ENCODE assay signal across 1 cellular context in genomic region chr2:62195421-62196277, GRCh38.
TF ChIP-seq lines count a peak whose summit lies in the region.

Gene B3GNT2 (plus strand): TSS chr2:62196115. CDS start chr2:62222221, 26,106 bp downstream.

TF ChIP-seq in HepG2, 621 proteins besides CTCF, POLR2A, EP300 and RAD21 (continued from another document):
- TF ChIP-seq HBP1 (CRISPR knock-in tag; IDR thresholded peaks at IDR 0.05; ENCODE audit: low read depth) (peak; percentile 77; the same call in 1 of the 2 replicates), NR2F6 (IDR thresholded peaks at IDR 0.05) (peak; percentile 84), NR2F6 (CRISPR knock-in tag; IDR thresholded peaks at IDR 0.05) (peak; percentile 75), HES4 (CRISPR knock-in tag; IDR thresholded peaks at IDR 0.05; ENCODE audit: borderline replicate concordance) (peak; percentile 91; the same call in 1 of the 2 replicates), ZMYM4 (CRISPR knock-in tag; IDR thresholded peaks at IDR 0.05) (peak; percentile 43; the same call in 1 of the 2 replicates), PTBP1 (IDR thresholded peaks at IDR 0.05; ENCODE audit: low read depth, low read length, poor library complexity, severe bottlenecking) (no peak), ZNF747 (CRISPR knock-in tag; IDR thresholded peaks at IDR 0.05; ENCODE audit: borderline replicate concordance) (peak; percentile 76; the same call in 1 of the 2 replicates), ZNF558 (CRISPR knock-in tag; IDR thresholded peaks at IDR 0.05; ENCODE audit: borderline replicate concordance) (no peak), ZNF33A (CRISPR knock-in tag; IDR thresholded peaks at IDR 0.05; ENCODE audit: borderline replicate concordance) (no peak), ZNF546 (CRISPR knock-in tag; conservative IDR thresholded peaks at IDR 0.05) (no peak), NFRKB (IDR thresholded peaks at IDR 0.05) (no peak), CHD2 (IDR thresholded peaks at IDR 0.05; ENCODE audit: low read depth, low read length) (no peak), ZNF292 (CRISPR knock-in tag; IDR thresholded peaks at IDR 0.05; ENCODE audit: borderline replicate concordance, low read depth) (0 out of 2 replicates have a peak, but pooled peaks have one; percentile 18), GZF1 (CRISPR knock-in tag; IDR thresholded peaks at IDR 0.05) (0 out of 2 replicates have a peak, but pooled peaks have one; percentile 6), KDM5B (CRISPR knock-in tag; IDR thresholded peaks at IDR 0.05; ENCODE audit: borderline replicate concordance) (no peak; the same call in 1 of the 2 replicates), KLF12 (CRISPR knock-in tag; IDR thresholded peaks at IDR 0.05; ENCODE audit: borderline replicate concordance) (no peak), NFIB (CRISPR knock-in tag; IDR thresholded peaks at IDR 0.05; ENCODE audit: borderline replicate concordance) (0 out of 2 replicates have a peak, but pooled peaks have one; percentile 17), ARID2 (CRISPR knock-in tag; IDR thresholded peaks at IDR 0.05; ENCODE audit: borderline replicate concordance) (no peak), SMAD9 (CRISPR knock-in tag; IDR thresholded peaks at IDR 0.05) (0 out of 2 replicates have a peak, but pooled peaks have one; percentile 67), GABPA (IDR thresholded peaks at IDR 0.05; ENCODE audit: low read depth, low read length) (peak; percentile 26; the same call in 1 of the 2 replicates), GABPA (CRISPR knock-in tag; IDR thresholded peaks at IDR 0.05; ENCODE audit: low read depth) (peak; percentile 69), GATAD1 (CRISPR knock-in tag; IDR thresholded peaks at IDR 0.05) (no peak), KLF16 (CRISPR knock-in tag; IDR thresholded peaks at IDR 0.05) (peak in 1 of 2 experiments; percentile 59; a peak in 1 of 4 replicates), ZNF253 (CRISPR knock-in tag; IDR thresholded peaks at IDR 0.05; ENCODE audit: borderline replicate concordance) (peak; percentile 38; the same call in 1 of the 2 replicates), FOXJ3 (CRISPR knock-in tag; IDR thresholded peaks at IDR 0.05; ENCODE audit: borderline replicate concordance) (no peak), ZNF552 (CRISPR knock-in tag; IDR thresholded peaks at IDR 0.05; ENCODE audit: borderline replicate concordance) (no peak), ZNF737 (CRISPR knock-in tag; IDR thresholded peaks at IDR 0.05; ENCODE audit: borderline replicate concordance) (no peak), ZKSCAN8 (CRISPR knock-in tag; IDR thresholded peaks at IDR 0.05; ENCODE audit: borderline replicate concordance) (no peak), ZNF282 (IDR thresholded peaks at IDR 0.05; ENCODE audit: partially characterized antibody) (no peak), CBX2 (IDR thresholded peaks at IDR 0.05; ENCODE audit: low read depth, low read length) (no peak), CBX2 (CRISPR knock-in tag; IDR thresholded peaks at IDR 0.05; ENCODE audit: low read depth) (peak; percentile 56; the same call in 1 of the 2 replicates), THAP11 (CRISPR knock-in tag; IDR thresholded peaks at IDR 0.05) (peak; percentile 57), ZNF34 (CRISPR knock-in tag; IDR thresholded peaks at IDR 0.05; ENCODE audit: borderline replicate concordance) (no peak)
- TF ChIP-seq, protein P1, sequence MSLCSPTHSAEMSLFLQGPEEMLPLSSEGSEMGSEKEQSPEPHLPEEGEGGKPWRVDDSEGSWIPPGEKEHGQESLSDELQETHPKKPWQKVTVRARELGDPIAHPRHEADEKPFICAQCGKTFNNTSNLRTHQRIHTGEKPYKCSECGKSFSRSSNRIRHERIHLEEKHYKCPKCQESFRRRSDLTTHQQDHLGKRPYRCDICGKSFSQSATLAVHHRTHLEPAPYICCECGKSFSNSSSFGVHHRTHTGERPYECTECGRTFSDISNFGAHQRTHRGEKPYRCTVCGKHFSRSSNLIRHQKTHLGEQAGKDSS (CRISPR knock-in tag; IDR thresholded peaks at IDR 0.05; ENCODE audit: borderline replicate concordance, low read depth) = 0 out of 2 replicates have a peak, but pooled peaks have one; percentile 37
- TF ChIP-seq, protein P2, sequence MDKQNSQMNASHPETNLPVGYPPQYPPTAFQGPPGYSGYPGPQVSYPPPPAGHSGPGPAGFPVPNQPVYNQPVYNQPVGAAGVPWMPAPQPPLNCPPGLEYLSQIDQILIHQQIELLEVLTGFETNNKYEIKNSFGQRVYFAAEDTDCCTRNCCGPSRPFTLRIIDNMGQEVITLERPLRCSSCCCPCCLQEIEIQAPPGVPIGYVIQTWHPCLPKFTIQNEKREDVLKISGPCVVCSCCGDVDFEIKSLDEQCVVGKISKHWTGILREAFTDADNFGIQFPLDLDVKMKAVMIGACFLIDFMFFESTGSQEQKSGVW (CRISPR knock-in tag; IDR thresholded peaks at IDR 0.05; ENCODE audit: borderline replicate concordance) = no peak
- TF ChIP-seq, protein P3, sequence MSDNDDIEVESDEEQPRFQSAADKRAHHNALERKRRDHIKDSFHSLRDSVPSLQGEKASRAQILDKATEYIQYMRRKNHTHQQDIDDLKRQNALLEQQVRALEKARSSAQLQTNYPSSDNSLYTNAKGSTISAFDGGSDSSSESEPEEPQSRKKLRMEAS (IDR thresholded peaks at IDR 0.05) = peak; percentile 56
- TF ChIP-seq, protein P4, sequence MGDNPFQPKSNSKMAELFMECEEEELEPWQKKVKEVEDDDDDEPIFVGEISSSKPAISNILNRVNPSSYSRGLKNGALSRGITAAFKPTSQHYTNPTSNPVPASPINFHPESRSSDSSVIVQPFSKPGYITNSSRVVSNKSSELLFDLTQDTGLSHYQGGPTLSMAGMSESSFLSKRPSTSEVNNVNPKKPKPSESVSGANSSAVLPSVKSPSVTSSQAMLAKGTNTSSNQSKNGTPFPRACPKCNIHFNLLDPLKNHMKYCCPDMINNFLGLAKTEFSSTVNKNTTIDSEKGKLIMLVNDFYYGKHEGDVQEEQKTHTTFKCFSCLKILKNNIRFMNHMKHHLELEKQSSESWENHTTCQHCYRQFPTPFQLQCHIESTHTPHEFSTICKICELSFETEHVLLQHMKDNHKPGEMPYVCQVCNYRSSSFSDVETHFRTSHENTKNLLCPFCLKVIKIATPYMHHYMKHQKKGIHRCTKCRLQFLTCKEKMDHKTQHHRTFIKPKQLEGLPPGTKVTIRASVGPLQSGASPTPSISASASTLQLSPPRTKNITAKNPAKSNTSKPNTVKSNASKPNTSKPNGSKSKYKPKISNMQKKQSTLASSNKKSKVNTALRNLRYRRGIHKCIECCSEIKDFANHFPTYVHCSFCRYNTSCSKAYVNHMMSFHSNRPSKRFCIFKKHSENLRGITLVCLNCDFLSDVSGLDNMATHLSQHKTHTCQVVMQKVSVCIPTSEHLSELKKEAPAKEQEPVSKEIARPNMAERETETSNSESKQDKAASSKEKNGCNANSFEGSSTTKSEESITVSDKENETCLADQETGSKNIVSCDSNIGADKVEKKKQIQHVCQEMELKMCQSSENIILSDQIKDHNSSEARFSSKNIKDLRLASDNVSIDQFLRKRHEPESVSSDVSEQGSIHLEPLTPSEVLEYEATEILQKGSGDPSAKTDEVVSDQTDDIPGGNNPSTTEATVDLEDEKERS (CRISPR knock-in tag; IDR thresholded peaks at IDR 0.05) = peak; percentile 21; the same call in 1 of the 2 replicates
- TF ChIP-seq, protein P5, sequence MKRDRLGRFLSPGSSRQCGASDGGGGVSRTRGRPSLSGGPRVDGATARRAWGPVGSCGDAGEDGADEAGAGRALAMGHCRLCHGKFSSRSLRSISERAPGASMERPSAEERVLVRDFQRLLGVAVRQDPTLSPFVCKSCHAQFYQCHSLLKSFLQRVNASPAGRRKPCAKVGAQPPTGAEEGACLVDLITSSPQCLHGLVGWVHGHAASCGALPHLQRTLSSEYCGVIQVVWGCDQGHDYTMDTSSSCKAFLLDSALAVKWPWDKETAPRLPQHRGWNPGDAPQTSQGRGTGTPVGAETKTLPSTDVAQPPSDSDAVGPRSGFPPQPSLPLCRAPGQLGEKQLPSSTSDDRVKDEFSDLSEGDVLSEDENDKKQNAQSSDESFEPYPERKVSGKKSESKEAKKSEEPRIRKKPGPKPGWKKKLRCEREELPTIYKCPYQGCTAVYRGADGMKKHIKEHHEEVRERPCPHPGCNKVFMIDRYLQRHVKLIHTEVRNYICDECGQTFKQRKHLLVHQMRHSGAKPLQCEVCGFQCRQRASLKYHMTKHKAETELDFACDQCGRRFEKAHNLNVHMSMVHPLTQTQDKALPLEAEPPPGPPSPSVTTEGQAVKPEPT (CRISPR knock-in tag; IDR thresholded peaks at IDR 0.05; ENCODE audit: low read depth) = 0 out of 2 replicates have a peak, but pooled peaks have one; percentile 30
